12 cellular contexts compared by ENCODE assay signal in genomic region chr9:126844085-126844484, GRCh38. TPM values are rescaled to one million over a fixed set of nuclear protein-coding genes. Genes with fewer than 3 reads are reported as not detected.
DNase-seq lines count a peak whose midpoint lies in the region; ATAC-seq, FAIRE-seq and TF ChIP-seq lines count a peak whose summit lies in the region.
"Had no signal": no experiment of that assay in that cellular context is flagged by ENCODE, and none has a peak within 500 bp of the region (broad histone marks: within the 10 kb centered on the region; RNA-seq: fewer than 3 reads in every experiment).

No MANE protein-coding gene starts in this region.

- H3K79me2 ChIP-seq in ACC112 (ENCODE audit: control insufficient read depth, insufficient read depth, low read length, unreplicated experiment), result no peaks in the 10 kb centered on the region
- H3K79me2 ChIP-seq in keratinocyte (ENCODE audit: control insufficient read depth, insufficient read depth, low read length), result no peaks in the 10 kb centered on the region

- no peaks in the 10 kb centered on the region; the same call in none of the 2 replicates for H3K27me3 Mint-ChIP-seq in HFFc6 (ENCODE audit: insufficient read depth)
- H3K27me3 Mint-ChIP-seq in CD4-positive, alpha-beta memory T cell, result peaks cover 2% of the 10 kb centered on the region in 2 donors
- H3K27me3 Mint-ChIP-seq in naive thymus-derived CD8-positive, alpha-beta T cell, result peaks cover 0 to 12% (median 4%) of the 10 kb centered on the region in 5 donors
- H3K27me3 Mint-ChIP-seq: activated naive CD4-positive, alpha-beta T cell treated with anti-CD3 and anti-CD28 coated beads, Interleukin-2, amount 50 U/mL, for 24 hours had no signal

- peaks cover 19% of the 10 kb centered on the region for H3K4me1 Mint-ChIP-seq in HFFc6 (ENCODE audit: low read depth)
- H3K4me1 Mint-ChIP-seq in CD4-positive, alpha-beta memory T cell, result peaks cover 0 to 8% (median under 1%) of the 10 kb centered on the region in 4 donors
- H3K4me1 Mint-ChIP-seq in naive thymus-derived CD8-positive, alpha-beta T cell, result peaks cover 0 to 2% (median under 1%) of the 10 kb centered on the region in 4 donors

- no peaks in the 10 kb centered on the region; the same call in 1 of the 2 replicates for H3K36me3 ChIP-seq in ACC112 (ENCODE audit: insufficient read depth, low read length)
- no peaks in the 10 kb centered on the region for H3K36me3 ChIP-seq in keratinocyte (ENCODE audit: control insufficient read depth in 2 of 2, extremely low read depth in 1 of 2, insufficient read depth in 2 of 2, low read length in 2 of 2)
- no peaks in the 10 kb centered on the region for H3K36me3 ChIP-seq in CD4-positive, alpha-beta memory T cell (ENCODE audit: insufficient read depth, low read length)

- H3K27ac ChIP-seq in ACC112 (ENCODE audit: low read depth, low read length) (peak overlapping the region; percentile 15; the same call in 1 of the 2 replicates), keratinocyte (ENCODE audit: control insufficient read depth, insufficient read depth, low read length) (no peak overlapping the region)
- no peak overlapping the region for H3K27ac ChIP-seq in CD4-positive, alpha-beta memory T cell (ENCODE audit: low read depth, low read length)

- H3K4me1 ChIP-seq in ACC112 (ENCODE audit: control insufficient read depth, insufficient read depth, low read length, unreplicated experiment) (peaks cover 11% of the 10 kb centered on the region), keratinocyte (ENCODE audit: control insufficient read depth, extremely low read depth, insufficient read depth, low read length) (peaks cover 10% of the 10 kb centered on the region)
- no peaks in the 10 kb centered on the region for H3K4me1 ChIP-seq in CD4-positive, alpha-beta memory T cell (ENCODE audit: insufficient read depth, low read length)

- CTCF ChIA-PET in CD4-positive, alpha-beta memory T cell (lab: Charles Lee; ENCODE audit: partially characterized antibody), result interaction anchor here (1.2 kb wide), 1 partner anchor 15 kb away, joined by 4 read pairs; no protein-coding TSS in a partner anchor

- H3K4me3 ChIP-seq in ACC112 (ENCODE audit: low read depth, low read length), result no peak overlapping the region; the same call in 1 of the 2 replicates
- H3K4me3 ChIP-seq in keratinocyte (ENCODE audit: control insufficient read depth in 2 of 3, extremely low read depth in 1 of 3, insufficient read depth in 2 of 3, low read depth in 1 of 3, low read length in 3 of 3), result no peak overlapping the region
- no peak overlapping the region for H3K4me3 ChIP-seq in CD4-positive, alpha-beta memory T cell (ENCODE audit: low read length in 2 of 2)
- H3K4me3 ChIP-seq: GM12878 had no signal

- H3K36me3 Mint-ChIP-seq in HFFc6 (ENCODE audit: low read depth), result peaks cover 3% of the 10 kb centered on the region; the same call in 1 of the 2 replicates
- peaks cover under 1 to 3% of the 10 kb centered on the region in 2 donors for H3K36me3 Mint-ChIP-seq in CD4-positive, alpha-beta memory T cell
- peaks cover 0 to 5% (median 0%) of the 10 kb centered on the region in 3 donors for H3K36me3 Mint-ChIP-seq in naive thymus-derived CD8-positive, alpha-beta T cell
- H3K36me3 Mint-ChIP-seq: activated naive CD4-positive, alpha-beta T cell treated with anti-CD3 and anti-CD28 coated beads, Interleukin-2, amount 50 U/mL, for 24 hours had no signal

- dilution Hi-C loops in keratinocyte (cut with MboI; ENCODE audit: extremely low pct_ligation_motif_present, low sequenced_read_pairs), result no loop called here

- FAIRE-seq in keratinocyte (lab: Jason Lieb, UNC), result no peak
- FAIRE-seq: GM12878 had no signal

- no peak for ATAC-seq in naive thymus-derived CD8-positive, alpha-beta T cell

- POLR2A ChIA-PET in CD4-positive, alpha-beta memory T cell (lab: Charles Lee; ENCODE audit: partially characterized antibody), result no interaction called here
- POLR2A ChIA-PET in naive thymus-derived CD8-positive, alpha-beta T cell (lab: Charles Lee), result no interaction called here

- H4K20me1 ChIP-seq in keratinocyte (ENCODE audit: control insufficient read depth, extremely low read depth, insufficient read depth, low read length), result no peaks in the 10 kb centered on the region

- H3K27me3 ChIP-seq in ACC112 (ENCODE audit: insufficient read depth, low read length), result no peaks in the 10 kb centered on the region
- H3K27me3 ChIP-seq in keratinocyte (ENCODE audit: control insufficient read depth, extremely low read depth, insufficient read depth, low read length), result no peaks in the 10 kb centered on the region
- H3K27me3 ChIP-seq in CD4-positive, alpha-beta memory T cell (ENCODE audit: insufficient read depth, low read length), result no peaks in the 10 kb centered on the region

- H2AFZ ChIP-seq in ACC112 (ENCODE audit: low read length, unreplicated experiment) (no peak overlapping the region), keratinocyte (ENCODE audit: control insufficient read depth, low read length) (no peak overlapping the region)

- no peaks in the 10 kb centered on the region for H3K9me3 Mint-ChIP-seq in HFFc6
- H3K9me3 Mint-ChIP-seq in CD4-positive, alpha-beta memory T cell, result peaks cover 0 to 4% (median 0%) of the 10 kb centered on the region in 8 donors
- no peaks in the 10 kb centered on the region for H3K9me3 Mint-ChIP-seq in naive thymus-derived CD8-positive, alpha-beta T cell
- H3K9me3 Mint-ChIP-seq: activated naive CD4-positive, alpha-beta T cell treated with anti-CD3 and anti-CD28 coated beads, Interleukin-2, amount 50 U/mL, for 24 hours; CD4-positive, alpha-beta T cell had no signal

- no peak overlapping the region; the same call in 1 of the 2 replicates for H3K27ac Mint-ChIP-seq in HFFc6
- peak overlapping the region in 1 of 7 donors; percentile 19 for H3K27ac Mint-ChIP-seq in CD4-positive, alpha-beta memory T cell
- H3K27ac Mint-ChIP-seq in naive thymus-derived CD8-positive, alpha-beta T cell, result no peak overlapping the region
- H3K27ac Mint-ChIP-seq: activated naive CD4-positive, alpha-beta T cell treated with anti-CD3 and anti-CD28 coated beads, Interleukin-2, amount 50 U/mL, for 24 hours; CD4-positive, alpha-beta T cell had no signal

- TF ChIP-seq CTCF in HFFc6 (IDR thresholded peaks at IDR 0.05) (no peak), keratinocyte (optimal IDR thresholded peaks at IDR 0.05 in 1 of 3, IDR thresholded peaks at IDR 0.05 in 1 of 3, conservative IDR thresholded peaks at IDR 0.05 in 1 of 3; ENCODE audit: extremely low read depth in 1 of 3, insufficient read depth in 2 of 3, low read length in 3 of 3) (no peak)

- intact Hi-C loops in CD4-positive, alpha-beta memory T cell (cut with micrococcal nuclease), result no loop called here

- H3K4me3 Mint-ChIP-seq in HFFc6, result no peak overlapping the region; the same call in 1 of the 2 replicates
- no peak overlapping the region for H3K4me3 Mint-ChIP-seq in CD4-positive, alpha-beta memory T cell
- no peak overlapping the region for H3K4me3 Mint-ChIP-seq in naive thymus-derived CD8-positive, alpha-beta T cell
- H3K4me3 Mint-ChIP-seq: activated naive CD4-positive, alpha-beta T cell treated with anti-CD3 and anti-CD28 coated beads, Interleukin-2, amount 50 U/mL, for 24 hours; CD4-positive, alpha-beta T cell had no signal

- peak overlapping the region; percentile 29 for H3K4me2 ChIP-seq in keratinocyte (ENCODE audit: control insufficient read depth, extremely low read depth, insufficient read depth, low read depth, low read length)

- H3K9me3 ChIP-seq in keratinocyte (ENCODE audit: control insufficient read depth, low read depth, low read length), result no peaks in the 10 kb centered on the region
- no peaks in the 10 kb centered on the region for H3K9me3 ChIP-seq in CD4-positive, alpha-beta memory T cell (ENCODE audit: control insufficient read depth in 1 of 2, low read length in 2 of 2)

- DNase-seq in HFFc6 (peak; percentile 78), astrocyte of the hippocampus (ENCODE audit: low read depth, low spot score) (peak; percentile 82), keratinocyte (ENCODE audit: low read depth, low spot score) (no peak), mucosa of gallbladder (ENCODE audit: low spot score) (no peak)
- no peak for DNase-seq in CD4-positive, alpha-beta memory T cell
- no peak for DNase-seq in naive thymus-derived CD8-positive, alpha-beta T cell
- no peak for DNase-seq in activated naive CD4-positive, alpha-beta T cell treated with Interleukin-2 at 50 U/mL for 16 hours
- DNase-seq: CD4-positive, alpha-beta T cell; stimulated activated CD4-positive, alpha-beta T cell treated with anti-CD3 and anti-CD28 coated beads, Interleukin-4, amount 100 ng/mL, for 1 hour had no signal

- H3K9me1 ChIP-seq in keratinocyte (ENCODE audit: control insufficient read depth, extremely low read depth, insufficient read depth, low read length), result no peaks in the 10 kb centered on the region

- H3K9ac ChIP-seq in keratinocyte (ENCODE audit: control insufficient read depth, extremely low read depth, insufficient read depth, low read length), result no peak overlapping the region

RNA-seq across cellular contexts. Expression of gene ZBTB34, which starts 16.4 kb away (rescaled TPM):
- total RNA-seq in HFFc6 (2021; fragmentation: NEBNext Ultra II Directional; extraction: Animal tissue kit (Norgen Biotek cat#: 25700)), result 1 to 10 TPM; 3.1 to 4.0 (median 3.7) TPM
- polyA plus RNA-seq in keratinocyte, result 4.2 to 6.4 TPM (median 5.9 TPM) in 3 replicates
- polyA plus RNA-seq in keratinocyte (2011; ENCODE audit: low read depth), result 1.5 TPM
- 1.6 and 2.7 TPM in 2 replicates for polyA plus RNA-seq in keratinocyte (2011; cell fraction: cytosol; rRNA removed)
- polyA plus RNA-seq in keratinocyte (2011; cell fraction: nucleus; rRNA removed), result 10.2 and 13.0 TPM in 2 replicates
- 2.2 and 4.0 TPM in 2 replicates for polyA plus RNA-seq in keratinocyte (2012; ENCODE audit: low replicate concordance)
- polyA minus RNA-seq in keratinocyte, result 5.2 to 12.3 TPM (median 10.3 TPM) in 3 replicates
- polyA minus RNA-seq in keratinocyte (2011; cell fraction: cytosol; rRNA and poly(A)+ RNA removed), result 4.2 TPM
- polyA minus RNA-seq in keratinocyte (2011; cell fraction: nucleus; rRNA and poly(A)+ RNA removed), result 10.8 and 18.3 TPM in 2 replicates
- total RNA-seq in CD4-positive, alpha-beta memory T cell, result 10 to 100 TPM in 1 of 2 experiments, 1 to 10 TPM in 1; 9.4 to 10.1 TPM
- under 1 TPM; 0.35 to 0.99 TPM for polyA plus RNA-seq in CD4-positive, alpha-beta memory T cell
- 1 to 10 TPM; 8.3 to 8.5 TPM for total RNA-seq in naive thymus-derived CD8-positive, alpha-beta T cell
- under 1 TPM; 0.61 to 0.99 (median 0.66) TPM for polyA plus RNA-seq in naive thymus-derived CD8-positive, alpha-beta T cell
- 9.8 TPM for total RNA-seq in mucosa of gallbladder

RNA-seq across cellular contexts. Expression of gene ZBTB43, which starts 39.2 kb away (rescaled TPM):
- total RNA-seq in HFFc6 (2021; fragmentation: NEBNext Ultra II Directional; extraction: Animal tissue kit (Norgen Biotek cat#: 25700)), result 10 to 100 TPM in 5 of 6 experiments, 1 to 10 TPM in 1; 9.2 to 15.9 (median 13.6) TPM
- polyA plus RNA-seq in keratinocyte, result 10.2 to 24.3 TPM (median 15.2 TPM) in 3 replicates
- polyA plus RNA-seq in keratinocyte (2011; ENCODE audit: low read depth), result 44.3 TPM
- polyA plus RNA-seq in keratinocyte (2011; cell fraction: cytosol; rRNA removed), result 3.5 and 6.6 TPM in 2 replicates
- 20.4 and 26.1 TPM in 2 replicates for polyA plus RNA-seq in keratinocyte (2011; cell fraction: nucleus; rRNA removed)
- polyA plus RNA-seq in keratinocyte (2012; ENCODE audit: low replicate concordance), result 7.6 and 21.3 TPM in 2 replicates
- 15.8 to 22.2 TPM (median 20.6 TPM) in 3 replicates for polyA minus RNA-seq in keratinocyte
- polyA minus RNA-seq in keratinocyte (2011; cell fraction: cytosol; rRNA and poly(A)+ RNA removed), result 5.2 TPM
- polyA minus RNA-seq in keratinocyte (2011; cell fraction: nucleus; rRNA and poly(A)+ RNA removed), result 12.6 and 32.0 TPM in 2 replicates
- 10 to 100 TPM; 19.9 to 22.7 TPM for total RNA-seq in CD4-positive, alpha-beta memory T cell
- polyA plus RNA-seq in CD4-positive, alpha-beta memory T cell, result 10 to 100 TPM in 1 of 2 donors, 1 to 10 TPM in 1; 8.2 to 11.4 TPM
- total RNA-seq in naive thymus-derived CD8-positive, alpha-beta T cell, result 10 to 100 TPM; 22.5 to 29.3 TPM
- 10 to 100 TPM in 1 of 3 donors, 1 to 10 TPM in 2; 6.9 to 14.9 (median 9.1) TPM for polyA plus RNA-seq in naive thymus-derived CD8-positive, alpha-beta T cell
- total RNA-seq in mucosa of gallbladder, result 15.0 TPM

Comparison
In these comparisons a context has a peak if more than half of its experiments do, and no peak if none do; other contexts are left out.
1. DNase-seq: peak in HFFc6 (single experiment) and astrocyte of the hippocampus (single experiment); none in keratinocyte (single experiment), CD4-positive, alpha-beta memory T cell (0 of 5), naive thymus-derived CD8-positive, alpha-beta T cell (0 of 10), mucosa of gallbladder (single experiment) and activated naive CD4-positive, alpha-beta T cell treated with Interleukin-2 at 50 U/mL for 16 hours (single experiment).